Comparison of ENCODE assay signal across 1 cellular context in genomic region chr10:22753786-22754185, GRCh38.
TF ChIP-seq lines count a peak whose summit lies in the region.

No MANE protein-coding gene starts in this region.

TF ChIP-seq in GM23338, 12 proteins besides CTCF, POLR2A, EP300 and RAD21:
- TF ChIP-seq ZNF462 (CRISPR knock-in tag; IDR thresholded peaks at IDR 0.05) (no peak), ETS1 (IDR thresholded peaks at IDR 0.05) (no peak), EZH2phosphoT487 (IDR thresholded peaks at IDR 0.05; ENCODE audit: unreplicated experiment) (no peak), CREB1 (CRISPR knock-in tag; IDR thresholded peaks at IDR 0.05; ENCODE audit: low read depth) (no peak), NANOG (IDR thresholded peaks at IDR 0.05; ENCODE audit: borderline replicate concordance) (no peak), ZNF114 (CRISPR knock-in tag; IDR thresholded peaks at IDR 0.05) (no peak), EZH2 (IDR thresholded peaks at IDR 0.05; ENCODE audit: low read depth, unreplicated experiment) (no peak), REST (IDR thresholded peaks at IDR 0.05; ENCODE audit: unreplicated experiment) (no peak), JUNB (IDR thresholded peaks at IDR 0.05; ENCODE audit: unreplicated experiment) (no peak), POLR2AphosphoS5 (IDR thresholded peaks at IDR 0.05; ENCODE audit: low read depth) (no peak)
